In genomic region chr10:96832721-96833219, GRCh38 we compare ENCODE assay signal across 8 cellular contexts. TPM values are rescaled to one million over a fixed set of nuclear protein-coding genes. Genes with fewer than 3 reads are reported as not detected.
DNase-seq lines count a peak whose midpoint lies in the region; ATAC-seq and TF ChIP-seq lines count a peak whose summit lies in the region.

No MANE protein-coding gene starts in this region.

- ATAC-seq in GM19395 (IDR thresholded peaks at IDR 0.05; ENCODE audit: unreplicated experiment) (peak; percentile 57), HG03520 (IDR thresholded peaks at IDR 0.05; ENCODE audit: unreplicated experiment) (peak; percentile 52), PC-3 (peak; percentile 48), naive B cell (ENCODE audit: low read depth in 2 of 2) (peak; percentile 63 to 68)
- peak; percentile 73 to 76 for ATAC-seq in activated T-cell treated with anti-CD3 and anti-CD28 coated beads, Interleukin-2, amount 50 U/mL, for 72 hours (replicated peaks in 1 of 2)

- H3K4me2 ChIP-seq in PC-3 (ENCODE audit: low read length) = peak overlapping the region; percentile 95

- peak overlapping the region; percentile 95 for H3K4me3 ChIP-seq in PC-3 (ENCODE audit: low read length)

- no peak overlapping the region for H3K27ac ChIP-seq in PC-3 (ENCODE audit: low read length)

- peaks cover 27% of the 10 kb centered on the region for H3K4me1 ChIP-seq in PC-3 (ENCODE audit: insufficient read depth, low read length)

- peaks cover 57% of the 10 kb centered on the region for H3K4me1 Mint-ChIP-seq in activated T-cell treated with anti-CD3 and anti-CD28 coated beads, Interleukin-2, amount 50 U/mL, for 72 hours (ENCODE audit: low read depth)
- peaks cover 46 to 65% (median 54%) of the 10 kb centered on the region in 3 donors for H3K4me1 Mint-ChIP-seq in naive B cell

- no peaks in the 10 kb centered on the region for H3K9me3 Mint-ChIP-seq in activated T-cell treated with anti-CD3 and anti-CD28 coated beads, Interleukin-2, amount 50 U/mL, for 72 hours
- no peaks in the 10 kb centered on the region for H3K9me3 Mint-ChIP-seq in naive B cell

- POLR2A ChIA-PET in PC-3 (lab: Charles Lee; ENCODE audit: unreplicated experiment) = no interaction called here

- intact Hi-C loops in PC-3 (cut with micrococcal nuclease) = loop anchor here (1.0 to 5.0 kb wide), 3 partner anchors 110 to 245 kb away; partner anchors contain the start of genes PIK3AP1 and TM9SF3

- peak overlapping the region; percentile 91 to 93 for H3K4me3 Mint-ChIP-seq in activated T-cell treated with anti-CD3 and anti-CD28 coated beads, Interleukin-2, amount 50 U/mL, for 72 hours
- H3K4me3 Mint-ChIP-seq in naive B cell = peak overlapping the region; percentile 83 to 96 (median 90)

- H3K9me2 ChIP-seq in PC-3 (replicated peaks; ENCODE audit: low read length) = no peaks in the 10 kb centered on the region

- H3F3A ChIP-seq in PC-3 (ENCODE audit: low read length, unreplicated experiment) = no peaks in the 10 kb centered on the region

- H3K27me3 Mint-ChIP-seq in activated T-cell treated with anti-CD3 and anti-CD28 coated beads, Interleukin-2, amount 50 U/mL, for 72 hours (ENCODE audit: low read depth) = no peaks in the 10 kb centered on the region
- H3K27me3 Mint-ChIP-seq in naive B cell = no peaks in the 10 kb centered on the region

- no peak for TF ChIP-seq CTCF in PC-3 (conservative IDR thresholded peaks at IDR 0.05; ENCODE audit: low read depth, low read length)

- BruUV-seq in PC-3 (replicated peaks; lab: Mats Ljungman, UMichigan) = no TSS peak

- H2AFZ ChIP-seq in PC-3 (ENCODE audit: low read length) = peak overlapping the region; percentile 44; the same call in 1 of the 2 replicates

- no peaks in the 10 kb centered on the region for H3K36me3 ChIP-seq in PC-3 (ENCODE audit: low read depth, low read length)

- H3K27ac Mint-ChIP-seq in activated T-cell treated with anti-CD3 and anti-CD28 coated beads, Interleukin-2, amount 50 U/mL, for 72 hours = peak overlapping the region; percentile 80
- H3K27ac Mint-ChIP-seq in naive B cell = peak overlapping the region; percentile 80 to 98 (median 87)

- peaks cover 25% of the 10 kb centered on the region for H4K20me1 ChIP-seq in PC-3 (ENCODE audit: low read length)

- H3K36me3 Mint-ChIP-seq in activated T-cell treated with anti-CD3 and anti-CD28 coated beads, Interleukin-2, amount 50 U/mL, for 72 hours (ENCODE audit: insufficient read depth in 2 of 2) = peaks cover 0 to 4% of the 10 kb centered on the region in 2 donors
- no peaks in the 10 kb centered on the region for H3K36me3 Mint-ChIP-seq in naive B cell

- no peaks in the 10 kb centered on the region for H3K27me3 ChIP-seq in PC-3 (ENCODE audit: low read length)

- H3K9ac ChIP-seq in PC-3 (ENCODE audit: low read length) = peak overlapping the region; percentile 76

- H3K9me3 ChIP-seq in PC-3 (ENCODE audit: low read length) = no peaks in the 10 kb centered on the region

- H3K79me2 ChIP-seq in PC-3 (ENCODE audit: low read length) = peaks cover 50% of the 10 kb centered on the region

- CTCF ChIA-PET in PC-3 (lab: Charles Lee) = interaction anchor here (0.6 kb wide), 1 partner anchor 216 kb away, joined by 3 read pairs; no protein-coding TSS in a partner anchor

- DNase-seq in CMK (ENCODE audit: low read depth) = peak; percentile 72
- peak; percentile 72 for DNase-seq in PC-3
- DNase-seq in activated T-cell treated with anti-CD3 and anti-CD28 coated beads, Interleukin-2, amount 50 U/mL, for 72 hours = peak; percentile 91 to 93
- peak; percentile 69 for DNase-seq in fibroblast of gingiva (ENCODE audit: low read depth)
- DNase-seq in naive B cell = peak; percentile 91
- peak; percentile 70 to 74 for DNase-seq in stimulated activated CD8-positive, alpha-beta memory T cell treated with anti-CD3 and anti-CD28 coated beads, Interleukin-7, amount 100 ng/mL, for 48 hours (ENCODE audit: extremely low read depth in 1 of 2, low read depth in 1 of 2)

RNA-seq across cellular contexts. Expression of gene LCOR, which starts 0.7 kb away (rescaled TPM):
- total RNA-seq in PC-3 (2014; rRNA removed) = 10.5 and 21.0 TPM in 2 replicates
- total RNA-seq in activated T-cell treated with anti-CD3 and anti-CD28 coated beads, Interleukin-2, amount 50 U/mL, for 72 hours = 10 to 100 TPM; 24.0 to 33.3 TPM
- polyA plus RNA-seq in naive B cell (ENCODE audit: low read depth in 6 of 6) = 10 to 100 TPM; 26.7 to 68.2 (median 47.2) TPM
